In genomic region chr20:47610247-47610944, GRCh38 we compare ENCODE assay signal across 9 cellular contexts.
DNase-seq lines count a peak whose midpoint lies in the region; ATAC-seq and TF ChIP-seq lines count a peak whose summit lies in the region.
"Had no signal": no experiment of that assay in that cellular context is flagged by ENCODE, and none has a peak within 500 bp of the region (broad histone marks: within the 10 kb centered on the region; RNA-seq: fewer than 3 reads in every experiment).

No MANE protein-coding gene starts in this region.

- no peak overlapping the region for H3K27ac ChIP-seq in right lobe of liver
- H3K27ac ChIP-seq: ovary had no signal

- POLR2A ChIA-PET in BJ (lab: Charles Lee): no interaction called here
- POLR2A ChIA-PET in activated naive CD8-positive, alpha-beta T cell treated with anti-CD3 and anti-CD28 coated beads, Interleukin-2, amount 10 ng/mL, durations not matched to agents 7 days and 5 days (lab: Charles Lee): interaction anchor here (0.8 to 3.3 kb wide), 5 partner anchors 9 to 231 kb away, joined by 3 to 21 read pairs (median 5); partner anchors contain the start of gene NCOA3

- no peaks in the 10 kb centered on the region for H3K27me3 Mint-ChIP-seq in activated naive CD8-positive, alpha-beta T cell treated with anti-CD3 and anti-CD28 coated beads, Interleukin-2, amount 10 ng/mL, durations not matched to agents 7 days and 5 days

- peaks cover 21% of the 10 kb centered on the region for H3K36me3 Mint-ChIP-seq in activated naive CD8-positive, alpha-beta T cell treated with anti-CD3 and anti-CD28 coated beads, Interleukin-2, amount 10 ng/mL, durations not matched to agents 7 days and 5 days

- peaks cover 0 to 10% (median 2%) of the 10 kb centered on the region in 4 donors for H3K4me1 ChIP-seq in right lobe of liver

- H3K4me3 ChIP-seq in BJ (ENCODE audit: low read depth, low read length) (no peak overlapping the region), right lobe of liver (no peak overlapping the region)
- H3K4me3 ChIP-seq: ovary had no signal

- 49% methylated on average over 6 of the region's 6 CpGs for WGBS in right lobe of liver (ENCODE audit: insufficient coverage, low coverage, low lambda C conversion rate, missing lambda C conversion rate)

- no peaks in the 10 kb centered on the region for H3K27me3 ChIP-seq in BJ (ENCODE audit: control insufficient read depth, insufficient read depth, low read length)
- no peaks in the 10 kb centered on the region for H3K27me3 ChIP-seq in right lobe of liver
- H3K27me3 ChIP-seq: ovary had no signal

- ATAC-seq in HG02623 (IDR thresholded peaks at IDR 0.05; ENCODE audit: unreplicated experiment) (peak; percentile 60), right lobe of liver (peak; percentile 40 to 87 (median 75)), HG03135 (IDR thresholded peaks at IDR 0.05; ENCODE audit: unreplicated experiment) (no peak)
- peak; percentile 88 for ATAC-seq in activated naive CD8-positive, alpha-beta T cell treated with anti-CD3 and anti-CD28 coated beads, Interleukin-2, amount 10 ng/mL, durations not matched to agents 7 days and 5 days (ENCODE audit: low read depth)

- peak overlapping the region; percentile 78 for H3K4me3 Mint-ChIP-seq in activated naive CD8-positive, alpha-beta T cell treated with anti-CD3 and anti-CD28 coated beads, Interleukin-2, amount 10 ng/mL, durations not matched to agents 7 days and 5 days

- peaks cover 63% of the 10 kb centered on the region for H3K4me1 Mint-ChIP-seq in activated naive CD8-positive, alpha-beta T cell treated with anti-CD3 and anti-CD28 coated beads, Interleukin-2, amount 10 ng/mL, durations not matched to agents 7 days and 5 days

- CTCF ChIA-PET in BJ (lab: Yijun Ruan, JAX): interaction anchor here (0.8 to 2.9 kb wide), 6 partner anchors 8 to 1010 kb away, joined by 3 to 12 read pairs (median 4); no protein-coding TSS in a partner anchor

- no peaks in the 10 kb centered on the region for H3K9me3 ChIP-seq in right lobe of liver
- H3K9me3 ChIP-seq: ovary had no signal

- TF ChIP-seq POLR2A in right lobe of liver (IDR thresholded peaks at IDR 0.05): no peak

- no peaks in the 10 kb centered on the region for H3K9me3 Mint-ChIP-seq in activated naive CD8-positive, alpha-beta T cell treated with anti-CD3 and anti-CD28 coated beads, Interleukin-2, amount 10 ng/mL, durations not matched to agents 7 days and 5 days

- H3K36me3 ChIP-seq in BJ (ENCODE audit: control insufficient read depth, insufficient read depth, low read length) (no peaks in the 10 kb centered on the region), right lobe of liver (no peaks in the 10 kb centered on the region)
- H3K36me3 ChIP-seq: ovary had no signal

- H3K27ac Mint-ChIP-seq in activated naive CD8-positive, alpha-beta T cell treated with anti-CD3 and anti-CD28 coated beads, Interleukin-2, amount 10 ng/mL, durations not matched to agents 7 days and 5 days: peak overlapping the region; percentile 87

- DNase-seq in BJ (ENCODE audit: low read depth): peak; percentile 46
- peak; percentile 47 to 81 for DNase-seq in SW 1271 (lab: John Stamatoyannopoulos, UW)
- DNase-seq in activated naive CD8-positive, alpha-beta T cell treated with anti-CD3 and anti-CD28 coated beads, Interleukin-2, amount 10 ng/mL, durations not matched to agents 7 days and 5 days: no peak
- no peak for DNase-seq in right lobe of liver
- peak; percentile 65 to 74 for DNase-seq in stimulated activated CD8-positive, alpha-beta memory T cell treated with anti-CD3 and anti-CD28 coated beads, Interleukin-4, amount 100 ng/mL, for 1 hour (ENCODE audit: low read depth in 2 of 2, low spot score in 1 of 2)
- DNase-seq in C1 segment of cervical spinal cord (lab: John Stamatoyannopoulos, UW): no peak

- TF ChIP-seq CTCF in BJ (IDR thresholded peaks at IDR 0.05; ENCODE audit: insufficient read depth, low read depth, low read length) (no peak), right lobe of liver (IDR thresholded peaks at IDR 0.05) (no peak)

- intact Hi-C loops in right lobe of liver (cut with DNase I): no loop called here

Comparison
In these comparisons a context has a peak if more than half of its experiments do, and no peak if none do; other contexts are left out.
1. DNase-seq: peak in BJ (single experiment), SW 1271 (2 of 2) and stimulated activated CD8-positive, alpha-beta memory T cell treated with anti-CD3 and anti-CD28 coated beads, Interleukin-4, amount 100 ng/mL, for 1 hour (2 of 2); none in activated naive CD8-positive, alpha-beta T cell treated with anti-CD3 and anti-CD28 coated beads, Interleukin-2, amount 10 ng/mL, durations not matched to agents 7 days and 5 days (single experiment), right lobe of liver (0 of 3) and C1 segment of cervical spinal cord (0 of 14).